ENCODE assay signal across 8 cellular contexts in genomic region chr2:69755862-69756467, GRCh38. TPM values are rescaled to one million over a fixed set of nuclear protein-coding genes. Genes with fewer than 3 reads are reported as not detected.
A peak's percentile ranks its signal among the peaks of the same experiment; 100 is the strongest.
DNase-seq lines count a peak whose midpoint lies in the region; ATAC-seq and TF ChIP-seq lines count a peak whose summit lies in the region.

No MANE protein-coding gene starts in this region.

- no peaks in the 10 kb centered on the region for H3K27me3 Mint-ChIP-seq in CD4-positive, alpha-beta memory T cell

- H3K4me1 ChIP-seq in CD4-positive, alpha-beta memory T cell (ENCODE audit: insufficient read depth, low read length): peaks cover 15% of the 10 kb centered on the region
- H3K4me1 ChIP-seq in effector memory CD4-positive, alpha-beta T cell (ENCODE audit: control insufficient read depth, insufficient read depth, low read length, poor library complexity, severe bottlenecking): no peaks in the 10 kb centered on the region

- H3K27me3 ChIP-seq in CD4-positive, alpha-beta memory T cell (ENCODE audit: insufficient read depth, low read length): no peaks in the 10 kb centered on the region
- H3K27me3 ChIP-seq in effector memory CD4-positive, alpha-beta T cell (replicated peaks; ENCODE audit: control insufficient read depth, insufficient read depth, low read length, poor library complexity, severe bottlenecking): no peaks in the 10 kb centered on the region

- DNase-seq in H4 (ENCODE audit: low spot score) (peak; percentile 43), RWPE1 (ENCODE audit: low spot score) (peak; percentile 83), foreskin fibroblast (peak; percentile 76 to 93)
- DNase-seq in stimulated activated naive CD8-positive, alpha-beta T cell treated with anti-CD3 and anti-CD28 coated beads, Interleukin-15, Interleukin-2, amounts not matched to agents 100 U/mL and 50 U/mL, for 24 hours: no peak
- DNase-seq in CD4-positive, alpha-beta memory T cell: no peak
- no peak for DNase-seq in effector memory CD4-positive, alpha-beta T cell

- TF ChIP-seq CTCF in RWPE1 (conservative IDR thresholded peaks at IDR 0.05; ENCODE audit: low read depth): no peak
- no peak for TF ChIP-seq CTCF in foreskin fibroblast (IDR thresholded peaks at IDR 0.05; ENCODE audit: low read depth, low read length)

- H3K4me1 Mint-ChIP-seq in CD4-positive, alpha-beta memory T cell: peaks cover 11 to 32% (median 12%) of the 10 kb centered on the region in 4 donors

- no peak overlapping the region for H3K27ac ChIP-seq in RWPE1
- H3K27ac ChIP-seq in CD4-positive, alpha-beta memory T cell (ENCODE audit: low read depth, low read length): no peak overlapping the region
- H3K27ac ChIP-seq in effector memory CD4-positive, alpha-beta T cell (ENCODE audit: insufficient read depth, low read length, poor library complexity, severe bottlenecking): no peak overlapping the region

- H3K4me3 ChIP-seq in foreskin fibroblast (ENCODE audit: low read depth in 1 of 2, low read length in 2 of 2): no peak overlapping the region
- H3K4me3 ChIP-seq in CD4-positive, alpha-beta memory T cell (ENCODE audit: low read length in 2 of 2): no peak overlapping the region
- no peak overlapping the region for H3K4me3 ChIP-seq in effector memory CD4-positive, alpha-beta T cell (ENCODE audit: insufficient read depth, low read depth, low read length, poor library complexity, severe bottlenecking)

- no peaks in the 10 kb centered on the region for H3K9me3 ChIP-seq in CD4-positive, alpha-beta memory T cell (ENCODE audit: control insufficient read depth in 1 of 2, low read length in 2 of 2)
- no peaks in the 10 kb centered on the region for H3K9me3 ChIP-seq in effector memory CD4-positive, alpha-beta T cell (ENCODE audit: control insufficient read depth, low read length)

- H3K36me3 ChIP-seq in CD4-positive, alpha-beta memory T cell (ENCODE audit: insufficient read depth, low read length): peaks cover 3% of the 10 kb centered on the region
- no peaks in the 10 kb centered on the region for H3K36me3 ChIP-seq in effector memory CD4-positive, alpha-beta T cell (ENCODE audit: control insufficient read depth, insufficient read depth, low read length)

- POLR2A ChIA-PET in RWPE1 (lab: Yijun Ruan, JAX; ENCODE audit: low non-redundant PET): interaction anchor here (0.6 to 1.0 kb wide), 2 partner anchors 10 to 14 kb away, joined by 3 to 5 read pairs; partner anchors contain the start of gene ANXA4
- POLR2A ChIA-PET in CD4-positive, alpha-beta memory T cell (lab: Charles Lee; ENCODE audit: partially characterized antibody): no interaction called here

- H3K4me3 Mint-ChIP-seq in CD4-positive, alpha-beta memory T cell: no peak overlapping the region

- peak overlapping the region in 1 of 7 donors; percentile 19 for H3K27ac Mint-ChIP-seq in CD4-positive, alpha-beta memory T cell

- ATAC-seq in stimulated activated naive CD8-positive, alpha-beta T cell treated with anti-CD3 and anti-CD28 coated beads, Interleukin-15, Interleukin-2, amounts not matched to agents 100 U/mL and 50 U/mL, for 24 hours: peak; percentile 81
- no peak for ATAC-seq in GM21390 (IDR thresholded peaks at IDR 0.05; ENCODE audit: unreplicated experiment)
- ATAC-seq in GM21367 (IDR thresholded peaks at IDR 0.05; ENCODE audit: unreplicated experiment): no peak

- no peaks in the 10 kb centered on the region for H3K9me3 Mint-ChIP-seq in CD4-positive, alpha-beta memory T cell

- intact Hi-C loops in CD4-positive, alpha-beta memory T cell (cut with micrococcal nuclease): no loop called here

- H3K36me3 Mint-ChIP-seq in CD4-positive, alpha-beta memory T cell: peaks cover 0 to 1% of the 10 kb centered on the region in 2 donors

- CTCF ChIA-PET in RWPE1 (lab: Yijun Ruan, JAX): interaction anchor here (0.5 to 1.0 kb wide), 4 partner anchors 33 to 905 kb away, joined by 3 to 4 read pairs (median 4); no protein-coding TSS in a partner anchor
- CTCF ChIA-PET in CD4-positive, alpha-beta memory T cell (lab: Charles Lee; ENCODE audit: partially characterized antibody): interaction anchor here (0.6 to 1.0 kb wide), 3 partner anchors 10 to 378 kb away, joined by 3 read pairs; no protein-coding TSS in a partner anchor

RNA-seq across cellular contexts. Expression of gene ANXA4, which starts 14.0 kb away (rescaled TPM):
- total RNA-seq in H4 (2014; rRNA removed; shearing (Covaris generic)): 9.8 and 19.8 TPM in 2 replicates
- total RNA-seq in CD4-positive, alpha-beta memory T cell: 10 to 100 TPM; 22.3 to 24.2 TPM
- 10 to 100 TPM; 27.5 to 30.8 TPM for polyA plus RNA-seq in CD4-positive, alpha-beta memory T cell

Comparison
In these comparisons a context has a peak if more than half of its experiments do, and no peak if none do; other contexts are left out.
1. DNase-seq: peak in H4 (single experiment), RWPE1 (single experiment) and foreskin fibroblast (2 of 2); none in stimulated activated naive CD8-positive, alpha-beta T cell treated with anti-CD3 and anti-CD28 coated beads, Interleukin-15, Interleukin-2, amounts not matched to agents 100 U/mL and 50 U/mL, for 24 hours (single experiment), CD4-positive, alpha-beta memory T cell (0 of 5) and effector memory CD4-positive, alpha-beta T cell (0 of 3).